1 cellular context compared by ENCODE assay signal in the genomic region with DNA sequence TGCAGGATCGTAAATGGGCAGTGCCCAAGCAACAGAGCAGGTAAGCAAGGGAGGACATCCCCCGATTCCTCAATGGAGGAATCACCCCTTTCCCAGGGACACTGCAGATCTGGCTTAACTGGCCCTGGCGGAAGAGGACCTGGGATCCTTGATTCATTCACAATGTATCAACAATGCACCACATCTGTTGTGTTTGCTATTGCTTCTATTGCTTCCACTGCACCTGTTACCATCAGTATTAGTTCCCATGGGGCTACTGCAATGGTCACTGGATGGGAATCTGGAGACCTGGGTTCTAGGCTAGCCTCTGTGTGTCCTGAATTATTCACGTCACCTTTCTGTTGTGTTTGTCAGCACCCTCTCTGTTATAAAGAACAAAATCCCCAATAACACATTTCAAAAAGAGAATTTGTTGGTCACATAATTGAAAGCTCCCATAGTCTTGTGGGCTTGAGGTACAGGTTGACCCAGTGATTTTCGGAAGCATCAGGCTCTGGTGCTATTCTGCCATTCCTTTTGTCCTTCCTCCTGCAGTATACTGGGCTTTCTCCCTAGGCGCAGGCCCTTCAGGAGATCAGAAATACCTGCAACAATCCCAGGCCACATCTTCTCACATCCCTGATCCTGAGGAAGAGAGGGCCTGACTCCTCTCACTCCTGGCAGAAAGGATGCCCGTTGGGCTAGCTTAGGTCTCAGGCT.
TF ChIP-seq lines count a peak whose summit lies in the region.

No MANE protein-coding gene starts in this region.

TF ChIP-seq in liver, 16 proteins besides CTCF, POLR2A, EP300 and RAD21 (continued from another document):
- TF ChIP-seq, protein P1, sequence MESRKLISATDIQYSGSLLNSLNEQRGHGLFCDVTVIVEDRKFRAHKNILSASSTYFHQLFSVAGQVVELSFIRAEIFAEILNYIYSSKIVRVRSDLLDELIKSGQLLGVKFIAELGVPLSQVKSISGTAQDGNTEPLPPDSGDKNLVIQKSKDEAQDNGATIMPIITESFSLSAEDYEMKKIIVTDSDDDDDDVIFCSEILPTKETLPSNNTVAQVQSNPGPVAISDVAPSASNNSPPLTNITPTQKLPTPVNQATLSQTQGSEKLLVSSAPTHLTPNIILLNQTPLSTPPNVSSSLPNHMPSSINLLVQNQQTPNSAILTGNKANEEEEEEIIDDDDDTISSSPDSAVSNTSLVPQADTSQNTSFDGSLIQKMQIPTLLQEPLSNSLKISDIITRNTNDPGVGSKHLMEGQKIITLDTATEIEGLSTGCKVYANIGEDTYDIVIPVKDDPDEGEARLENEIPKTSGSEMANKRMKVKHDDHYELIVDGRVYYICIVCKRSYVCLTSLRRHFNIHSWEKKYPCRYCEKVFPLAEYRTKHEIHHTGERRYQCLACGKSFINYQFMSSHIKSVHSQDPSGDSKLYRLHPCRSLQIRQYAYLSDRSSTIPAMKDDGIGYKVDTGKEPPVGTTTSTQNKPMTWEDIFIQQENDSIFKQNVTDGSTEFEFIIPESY (IDR thresholded peaks at IDR 0.05), result no peak
- TF ChIP-seq TAF1 (conservative IDR thresholded peaks at IDR 0.05), result no peak
- no peak for TF ChIP-seq EGR1 (IDR thresholded peaks at IDR 0.05; ENCODE audit: low read depth in 2 of 2)
- no peak for TF ChIP-seq GABPA (IDR thresholded peaks at IDR 0.05 in 1 of 2, conservative IDR thresholded peaks at IDR 0.05 in 1 of 2)
- TF ChIP-seq HNF4A (conservative IDR thresholded peaks at IDR 0.05), result no peak
- TF ChIP-seq FOXA2 (IDR thresholded peaks at IDR 0.05), result no peak
- no peak for TF ChIP-seq JUND (IDR thresholded peaks at IDR 0.05)
- TF ChIP-seq, protein P2, sequence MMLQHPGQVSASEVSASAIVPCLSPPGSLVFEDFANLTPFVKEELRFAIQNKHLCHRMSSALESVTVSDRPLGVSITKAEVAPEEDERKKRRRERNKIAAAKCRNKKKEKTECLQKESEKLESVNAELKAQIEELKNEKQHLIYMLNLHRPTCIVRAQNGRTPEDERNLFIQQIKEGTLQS (IDR thresholded peaks at IDR 0.05), result no peak
- TF ChIP-seq, protein P3, sequence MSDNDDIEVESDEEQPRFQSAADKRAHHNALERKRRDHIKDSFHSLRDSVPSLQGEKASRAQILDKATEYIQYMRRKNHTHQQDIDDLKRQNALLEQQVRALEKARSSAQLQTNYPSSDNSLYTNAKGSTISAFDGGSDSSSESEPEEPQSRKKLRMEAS (IDR thresholded peaks at IDR 0.05), result no peak
- TF ChIP-seq, protein P4, sequence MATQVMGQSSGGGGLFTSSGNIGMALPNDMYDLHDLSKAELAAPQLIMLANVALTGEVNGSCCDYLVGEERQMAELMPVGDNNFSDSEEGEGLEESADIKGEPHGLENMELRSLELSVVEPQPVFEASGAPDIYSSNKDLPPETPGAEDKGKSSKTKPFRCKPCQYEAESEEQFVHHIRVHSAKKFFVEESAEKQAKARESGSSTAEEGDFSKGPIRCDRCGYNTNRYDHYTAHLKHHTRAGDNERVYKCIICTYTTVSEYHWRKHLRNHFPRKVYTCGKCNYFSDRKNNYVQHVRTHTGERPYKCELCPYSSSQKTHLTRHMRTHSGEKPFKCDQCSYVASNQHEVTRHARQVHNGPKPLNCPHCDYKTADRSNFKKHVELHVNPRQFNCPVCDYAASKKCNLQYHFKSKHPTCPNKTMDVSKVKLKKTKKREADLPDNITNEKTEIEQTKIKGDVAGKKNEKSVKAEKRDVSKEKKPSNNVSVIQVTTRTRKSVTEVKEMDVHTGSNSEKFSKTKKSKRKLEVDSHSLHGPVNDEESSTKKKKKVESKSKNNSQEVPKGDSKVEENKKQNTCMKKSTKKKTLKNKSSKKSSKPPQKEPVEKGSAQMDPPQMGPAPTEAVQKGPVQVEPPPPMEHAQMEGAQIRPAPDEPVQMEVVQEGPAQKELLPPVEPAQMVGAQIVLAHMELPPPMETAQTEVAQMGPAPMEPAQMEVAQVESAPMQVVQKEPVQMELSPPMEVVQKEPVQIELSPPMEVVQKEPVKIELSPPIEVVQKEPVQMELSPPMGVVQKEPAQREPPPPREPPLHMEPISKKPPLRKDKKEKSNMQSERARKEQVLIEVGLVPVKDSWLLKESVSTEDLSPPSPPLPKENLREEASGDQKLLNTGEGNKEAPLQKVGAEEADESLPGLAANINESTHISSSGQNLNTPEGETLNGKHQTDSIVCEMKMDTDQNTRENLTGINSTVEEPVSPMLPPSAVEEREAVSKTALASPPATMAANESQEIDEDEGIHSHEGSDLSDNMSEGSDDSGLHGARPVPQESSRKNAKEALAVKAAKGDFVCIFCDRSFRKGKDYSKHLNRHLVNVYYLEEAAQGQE (IDR thresholded peaks at IDR 0.05), result no peak
